Comparison of ENCODE assay signal across 24 cellular contexts in the genomic region with DNA sequence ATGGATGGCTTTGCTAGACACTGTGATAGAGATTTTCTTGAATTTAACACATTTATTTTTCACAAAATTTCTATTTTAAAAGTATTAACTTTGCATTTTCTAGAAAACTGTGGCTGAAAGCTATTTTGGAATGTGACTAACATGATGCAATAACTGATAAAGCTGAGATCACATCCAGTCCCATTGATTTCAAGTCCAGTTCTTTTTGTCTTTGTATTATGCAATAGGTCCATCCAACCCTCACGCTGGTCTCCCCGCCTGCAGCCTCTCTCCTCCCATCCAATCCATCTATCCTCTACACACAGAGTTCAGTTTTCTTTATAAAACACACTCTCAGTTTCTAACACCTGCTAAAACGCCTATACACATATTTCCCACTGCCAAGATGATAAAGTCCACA.
"Had no signal": no experiment of that assay in that cellular context is flagged by ENCODE, and none has a peak within 500 bp of the region (broad histone marks: within the 10 kb centered on the region; RNA-seq: fewer than 3 reads in every experiment).

No MANE protein-coding gene starts in this region.

- H3K9me3 ChIP-seq: Peyer's patch, SJCRH30 had no signal

- H3K27me3 ChIP-seq: Peyer's patch, SJCRH30 had no signal

- H3K4me1 ChIP-seq: Peyer's patch, SJCRH30 had no signal

- DNase-seq: Kasumi-1, MM.1S, NCI-H1092 treated with DMSO at 0.1 percent for 48 hours, NCI-H1436, NCI-H187, NCI-H2029, NCI-H2081 treated with DMSO at 0.1 percent for 48 hours, NCI-H2171, NCI-H226, NCI-H446, NCI-H510A, NCI-H524 treated with DMSO at 0.1 percent for 48 hours, NCI-H69, NCI-H774, OCI-M1, PC-9, Peyer's patch, SHP77 treated with DMSO at 0.1 percent for 48 hours, SJCRH30 had no signal

- H3K4me1 Mint-ChIP-seq: IgD-negative memory B cell had no signal

- H3K4me3 Mint-ChIP-seq: IgD-negative memory B cell had no signal

- H3K9ac ChIP-seq: KMS-11 had no signal

- H3K36me3 Mint-ChIP-seq: IgD-negative memory B cell had no signal

- FAIRE-seq: K562 had no signal

- H3K27ac ChIP-seq: KMS-11, PC-9, Peyer's patch, SJCRH30 had no signal

- H3K4me3 ChIP-seq: K562, PC-9, Peyer's patch, SJCRH30 had no signal

- H3K4me2 ChIP-seq: KMS-11, PC-9 had no signal

- H3K36me3 ChIP-seq: Peyer's patch, SJCRH30 had no signal

- H2AFZ ChIP-seq: PC-9 had no signal

- H3K27me3 Mint-ChIP-seq: IgD-negative memory B cell had no signal

- ATAC-seq: K562, Right ventricle myocardium inferior, SK-N-SH treated with all-trans-retinoic acid at 6 μM for 48 hours had no signal
